Comparison of ENCODE assay signal across 8 cellular contexts in the genomic region with DNA sequence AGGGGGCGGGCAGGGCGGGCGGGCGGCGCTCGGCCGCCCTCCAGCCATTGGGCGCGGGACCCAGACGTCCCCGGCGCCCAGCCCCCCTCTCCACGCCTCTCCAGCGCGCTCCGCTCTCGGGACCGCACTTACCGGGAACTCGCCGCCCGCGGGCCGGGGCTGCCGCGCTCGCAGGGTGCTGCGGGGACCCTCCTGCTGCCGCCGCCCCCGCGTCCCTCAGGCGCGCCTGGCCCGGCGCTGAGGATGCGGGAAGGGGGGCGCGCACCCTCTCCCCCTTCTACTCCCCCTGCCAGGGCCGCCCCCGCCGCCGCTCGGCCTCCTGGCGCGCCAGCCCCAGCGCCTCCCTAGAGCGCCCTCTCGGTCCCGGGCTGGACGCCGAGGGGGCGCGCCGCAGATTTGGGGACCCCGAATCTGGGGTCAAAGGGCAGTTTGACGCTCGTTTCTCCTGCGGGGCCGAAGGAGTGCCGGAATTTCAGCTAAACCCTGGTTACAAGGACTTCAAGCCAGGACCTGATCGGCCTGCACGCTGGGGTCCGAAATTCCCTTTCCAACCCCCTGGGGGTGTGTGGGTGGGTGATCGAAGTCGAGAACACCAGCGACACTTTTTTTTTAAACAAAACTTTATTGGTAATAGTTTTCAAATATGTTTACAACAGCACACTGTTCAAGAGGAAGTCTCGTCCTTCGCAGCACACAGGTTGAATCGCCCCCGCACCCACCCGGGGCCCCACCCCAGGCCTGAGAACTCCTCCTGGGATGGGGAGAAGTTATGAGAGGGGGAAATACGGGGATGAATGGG. TPM values are rescaled to one million over a fixed set of nuclear protein-coding genes. Genes with fewer than 3 reads are reported as not detected.
A peak's percentile ranks its signal among the peaks of the same experiment; 100 is the strongest.
DNase-seq lines count a peak whose midpoint lies in the region; ATAC-seq and TF ChIP-seq lines count a peak whose summit lies in the region.

No MANE protein-coding gene starts in this region.

- H3K4me3 Mint-ChIP-seq in naive B cell = peak overlapping the region; percentile 89 to 100 (median 99)

- H3K4me1 ChIP-seq in BLaER1 treated with 17β-estradiol and CSF1 and Interleukin-3, amounts not matched to agents 10 nM and 100 nM = peaks cover 22 to 35% (median 26%) of the 10 kb centered on the region in 10 experiments
- H3K4me1 ChIP-seq in esophagus (ENCODE audit: control insufficient read depth in 2 of 2, insufficient read depth in 2 of 2, low read length in 1 of 2) (no peaks in the 10 kb centered on the region), thoracic aorta (ENCODE audit: control insufficient read depth in 1 of 2, low read depth in 2 of 2) (peaks cover 3 to 20% of the 10 kb centered on the region in 2 donors)

- peak overlapping the region; percentile 77 to 91 (median 86) for H3K27ac ChIP-seq in BLaER1 treated with 17β-estradiol and CSF1 and Interleukin-3, amounts not matched to agents 10 nM and 100 nM
- H3K27ac ChIP-seq in esophagus (ENCODE audit: low read depth in 2 of 2, low read length in 1 of 2) (peak overlapping the region; percentile 93), thoracic aorta (peak overlapping the region; percentile 83 to 87)

- H3K36me3 Mint-ChIP-seq in naive B cell = peaks cover 7 to 8% of the 10 kb centered on the region in 2 donors

- 0 to 1% methylated on average over 34 to 73 of the region's 73 CpGs for WGBS in esophagus, 2 donors

- H3K9me3 ChIP-seq in BLaER1 treated with 17β-estradiol and CSF1 and Interleukin-3, amounts not matched to agents 10 nM and 100 nM (replicated peaks in 1 of 11) = peaks cover 11 to 21% (median 15%) of the 10 kb centered on the region in 11 experiments
- H3K9me3 ChIP-seq in esophagus (ENCODE audit: control insufficient read depth in 2 of 2, insufficient read depth in 1 of 2, low read depth in 1 of 2, low read length in 1 of 2) (peaks cover 0 to 5% of the 10 kb centered on the region in 2 donors), thoracic aorta (peaks cover 7% of the 10 kb centered on the region)

- no peaks in the 10 kb centered on the region for H3K27me3 ChIP-seq in BLaER1 treated with 17β-estradiol and CSF1 and Interleukin-3, amounts not matched to agents 10 nM and 100 nM
- no peaks in the 10 kb centered on the region for H3K27me3 ChIP-seq in esophagus (ENCODE audit: control insufficient read depth in 1 of 2, insufficient read depth in 2 of 2, low read length in 2 of 2)
- H3K27me3 ChIP-seq in thoracic aorta (replicated peaks; ENCODE audit: insufficient read depth) = no peaks in the 10 kb centered on the region

- ATAC-seq in GM19023 (IDR thresholded peaks at IDR 0.05; ENCODE audit: unreplicated experiment) = peak; percentile 60
- ATAC-seq in HG03139 (IDR thresholded peaks at IDR 0.05; ENCODE audit: unreplicated experiment) = peak; percentile 51
- ATAC-seq in naive B cell (ENCODE audit: low read depth in 2 of 2) = peak; percentile 55 to 59
- ATAC-seq in thoracic aorta (ENCODE audit: insufficient number of reproducible peaks, low FRiP score, low read depth) = peak; percentile 47

- H3K27me3 Mint-ChIP-seq in naive B cell = no peaks in the 10 kb centered on the region

- peaks cover 14 to 20% (median 18%) of the 10 kb centered on the region in 3 donors for H3K4me1 Mint-ChIP-seq in naive B cell

- H3K9ac ChIP-seq in BLaER1 treated with 17β-estradiol and CSF1 and Interleukin-3, amounts not matched to agents 10 nM and 100 nM = peak overlapping the region; percentile 77 to 92 (median 86)

- H3K4me3 ChIP-seq in BLaER1 treated with 17β-estradiol and CSF1 and Interleukin-3, amounts not matched to agents 10 nM and 100 nM = peak overlapping the region; percentile 68 to 88 (median 79)
- peak overlapping the region; percentile 70 to 74 for H3K4me3 ChIP-seq in esophagus (ENCODE audit: low read depth in 1 of 2, low read length in 2 of 2)
- peak overlapping the region; percentile 75 for H3K4me3 ChIP-seq in thoracic aorta

- peaks cover 35 to 62% (median 52%) of the 10 kb centered on the region in 11 experiments for H3K36me3 ChIP-seq in BLaER1 treated with 17β-estradiol and CSF1 and Interleukin-3, amounts not matched to agents 10 nM and 100 nM
- H3K36me3 ChIP-seq in esophagus (ENCODE audit: control insufficient read depth in 2 of 2, insufficient read depth in 2 of 2, low read length in 1 of 2) (peaks cover 0 to 14% of the 10 kb centered on the region in 2 donors), thoracic aorta (peaks cover 18% of the 10 kb centered on the region)

- DNase-seq in NOMO-1 (lab: John Stamatoyannopoulos, UW; ENCODE audit: unreplicated experiment in 2 of 2) (peak; percentile 82 to 83), naive B cell (peak; percentile 83), thoracic aorta (ENCODE audit: low spot score) (no peak)
- DNase-seq in activated CD8-positive, alpha-beta memory T cell treated with anti-CD3 and anti-CD28 coated beads, Interleukin-2, amount 50 U/mL, for 48 hours = peak; percentile 86

- H3K4me2 ChIP-seq in BLaER1 treated with 17β-estradiol and CSF1 and Interleukin-3, amounts not matched to agents 10 nM and 100 nM = peak overlapping the region; percentile 87 to 97 (median 95)

- peak; percentile 22 for TF ChIP-seq CTCF in thoracic aorta (IDR thresholded peaks at IDR 0.05)

- H3K9me3 Mint-ChIP-seq in naive B cell = peaks cover 0 to 9% (median 4%) of the 10 kb centered on the region in 7 donors

- peak overlapping the region; percentile 97 to 100 (median 100) for H3K27ac Mint-ChIP-seq in naive B cell

- H4K20me1 ChIP-seq in BLaER1 treated with 17β-estradiol and CSF1 and Interleukin-3, amounts not matched to agents 10 nM and 100 nM = peaks cover 9 to 28% (median 20%) of the 10 kb centered on the region in 11 experiments; a peak in 19 of 22 replicates

RNA-seq across cellular contexts. Expression of a gene that starts 0.7 kb away (rescaled TPM):
- polyA plus RNA-seq in esophagus = 10 to 100 TPM; 27.6 to 28.4 TPM
- polyA plus RNA-seq in naive B cell (ENCODE audit: low read depth in 6 of 6) = 1 to 10 TPM in 5 of 6 donors, under 1 TPM in 1; 0.52 to 2.1 (median 1.2) TPM
- 10 to 100 TPM in 1 of 2 donors, 1 to 10 TPM in 1; 8.9 to 27.5 TPM for total RNA-seq in thoracic aorta

RNA-seq across cellular contexts. Expression of a gene that starts 5.7 kb away (rescaled TPM):
- polyA plus RNA-seq in esophagus (not detected), naive B cell (ENCODE audit: low read depth in 6 of 6) (not detected)
- total RNA-seq in thoracic aorta = not detected

RNA-seq across cellular contexts. Expression of a gene that starts 18.7 kb away (rescaled TPM):
- polyA plus RNA-seq in esophagus (1 to 10 TPM; 3.1 to 7.1 TPM), naive B cell (ENCODE audit: low read depth in 6 of 6) (under 1 TPM in 3 of 6 donors, not detected in 3; 0.16 to 0.53 (median 0.20) TPM)
- 1 to 10 TPM; 1.7 to 2.7 TPM for total RNA-seq in thoracic aorta

RNA-seq across cellular contexts. Expression of a gene that starts 26.3 kb away (rescaled TPM):
- polyA plus RNA-seq in esophagus (10 to 100 TPM; 31.2 to 32.2 TPM), naive B cell (ENCODE audit: low read depth in 6 of 6) (1 to 10 TPM in 3 of 6 donors, under 1 TPM in 2, not detected in 1; 0.60 to 3.1 (median 1.2) TPM)
- total RNA-seq in thoracic aorta = 100 to 1,000 TPM in 1 of 2 donors, 10 to 100 TPM in 1; 93.2 to 107 TPM

RNA-seq across cellular contexts. Expression of a gene that starts 29.4 kb away (rescaled TPM):
- polyA plus RNA-seq in esophagus (under 1 TPM; 0.08 to 0.45 TPM), naive B cell (ENCODE audit: low read depth in 6 of 6) (not detected)
- total RNA-seq in thoracic aorta = not detected

Comparison
In these comparisons a context has a peak if more than half of its experiments do, and no peak if none do; other contexts are left out.
1. RNA of a gene that starts 0.7 kb away (polyA plus RNA-seq): 27.6 to 28.4 TPM in esophagus; 0.52 to 2.1 TPM in naive B cell; every median in the first group is over 4 times any median in the second.
2. Peak in every context shown above with its lines, with median percentiles within 50 percentile points of each other: H3K27ac ChIP-seq, H3K4me3 ChIP-seq and ATAC-seq.